In the genomic region with DNA sequence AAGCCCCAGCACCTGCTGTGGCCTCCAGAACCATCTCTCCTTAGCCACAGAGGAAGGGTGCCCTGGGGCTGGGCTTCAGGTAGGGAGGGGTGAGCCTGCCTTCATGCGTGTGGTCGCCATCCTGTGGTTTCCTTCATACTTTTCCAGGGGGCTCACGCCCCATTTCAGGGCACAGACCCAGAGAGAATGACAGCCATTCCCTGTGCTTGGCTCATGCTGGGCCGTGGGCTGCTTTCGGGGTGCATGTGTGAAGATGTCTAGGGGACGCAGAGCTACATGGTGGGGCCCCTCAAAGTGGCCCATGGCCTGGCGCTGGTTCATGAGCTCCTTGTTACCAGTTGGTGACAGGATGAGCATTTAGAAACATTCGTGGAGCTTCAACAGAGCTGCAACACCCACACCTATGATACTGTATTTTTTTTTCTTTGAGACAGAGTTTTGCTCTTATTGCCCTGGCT, we compare ENCODE assay signal across 22 cellular contexts.
DNase-seq lines count a peak whose midpoint lies in the region; ATAC-seq, FAIRE-seq and TF ChIP-seq lines count a peak whose summit lies in the region.
"Had no signal": no experiment of that assay in that cellular context is flagged by ENCODE, and none has a peak within 500 bp of the region (broad histone marks: within the 10 kb centered on the region; RNA-seq: fewer than 3 reads in every experiment).

No MANE protein-coding gene starts in this region.

- no peak overlapping the region for H3K9ac ChIP-seq in neuronal stem cell (ENCODE audit: low read depth, low read length, poor library complexity)
- H3K9ac ChIP-seq: BLaER1 had no signal

- no peak overlapping the region for H2BK120ac ChIP-seq in neuronal stem cell (ENCODE audit: low read depth, low read length)

- intact Hi-C loops in Right ventricle myocardium inferior (cut with DNase I): no loop called here
- intact Hi-C loops in pancreas (cut with DNase I): no loop called here

- no peak overlapping the region for H4K91ac ChIP-seq in neuronal stem cell (ENCODE audit: low read depth, low read length, poor library complexity)

- no peak overlapping the region for H3K23ac ChIP-seq in neuronal stem cell (ENCODE audit: low read depth, low read length, poor library complexity)

- H3K4me3 ChIP-seq in right atrium auricular region: no peak overlapping the region
- no peak overlapping the region for H3K4me3 ChIP-seq in neuronal stem cell (ENCODE audit: low read length in 2 of 2)
- no peak overlapping the region for H3K4me3 ChIP-seq in Peyer's patch
- H3K4me3 ChIP-seq in pancreas: no peak overlapping the region
- H3K4me3 ChIP-seq: BLaER1, HAP-1 had no signal

- peak overlapping the region; percentile 29 for H3K18ac ChIP-seq in neuronal stem cell (ENCODE audit: low read length)

- TF ChIP-seq CTCF in right atrium auricular region (IDR thresholded peaks at IDR 0.05) (no peak), Peyer's patch (IDR thresholded peaks at IDR 0.05) (no peak), pancreas (IDR thresholded peaks at IDR 0.05) (no peak)

- no peak for FAIRE-seq in pancreas (lab: Jason Lieb, UNC)
- FAIRE-seq: A204.1, G401.6, GM12892, H54 had no signal

- H2AK5ac ChIP-seq in neuronal stem cell (ENCODE audit: low read depth, low read length): no peak overlapping the region

- no peak overlapping the region for H2AFZ ChIP-seq in neuronal stem cell (ENCODE audit: low read length)

- no peak overlapping the region for H3K4ac ChIP-seq in neuronal stem cell (ENCODE audit: low read length)

- no peak overlapping the region for H2BK12ac ChIP-seq in neuronal stem cell (ENCODE audit: low read length)

- no peaks in the 10 kb centered on the region for H3K36me3 ChIP-seq in right atrium auricular region
- H3K36me3 ChIP-seq in neuronal stem cell (replicated peaks in 1 of 2; ENCODE audit: control insufficient read depth in 2 of 2, insufficient read depth in 2 of 2, low read length in 2 of 2): no peaks in the 10 kb centered on the region
- no peaks in the 10 kb centered on the region for H3K36me3 ChIP-seq in Peyer's patch
- H3K36me3 ChIP-seq in pancreas: no peaks in the 10 kb centered on the region
- H3K36me3 ChIP-seq: BLaER1, HAP-1 had no signal

- H4K8ac ChIP-seq in neuronal stem cell (ENCODE audit: low read depth, low read length): no peak overlapping the region

- ATAC-seq in Right ventricle myocardium inferior: no peak
- no peak for ATAC-seq in pancreas
- ATAC-seq in HG02938 (IDR thresholded peaks at IDR 0.05; ENCODE audit: unreplicated experiment): no peak
- ATAC-seq: CD8-positive, alpha-beta T cell had no signal

- H3K4me2 ChIP-seq in neuronal stem cell (ENCODE audit: insufficient read depth, low read length, poor library complexity, severe bottlenecking): no peak overlapping the region

- H2BK5ac ChIP-seq in neuronal stem cell (ENCODE audit: low read length): no peak overlapping the region

- H3K4me1 ChIP-seq in right atrium auricular region (peaks cover 0 to 15% of the 10 kb centered on the region in 2 donors), neuronal stem cell (ENCODE audit: control insufficient read depth in 2 of 2, insufficient read depth in 1 of 2, low read depth in 1 of 2, low read length in 2 of 2) (no peaks in the 10 kb centered on the region), Peyer's patch (no peaks in the 10 kb centered on the region), pancreas (no peaks in the 10 kb centered on the region)
- H3K4me1 ChIP-seq: HAP-1 had no signal

- no peak overlapping the region for H3K14ac ChIP-seq in neuronal stem cell (ENCODE audit: low read length)

- H3K27ac ChIP-seq in right atrium auricular region (no peak overlapping the region), neuronal stem cell (replicated peaks; ENCODE audit: low read length) (no peak overlapping the region), Peyer's patch (no peak overlapping the region), pancreas (no peak overlapping the region)
- H3K27ac ChIP-seq: 22Rv1, BLaER1, C4-2B had no signal

- no peaks in the 10 kb centered on the region for H3K79me1 ChIP-seq in neuronal stem cell (ENCODE audit: low read depth, low read length)

- H3K9me3 ChIP-seq in right atrium auricular region (no peaks in the 10 kb centered on the region), neuronal stem cell (replicated peaks in 1 of 2; ENCODE audit: control insufficient read depth in 2 of 2, insufficient read depth in 1 of 2, low read depth in 1 of 2, low read length in 2 of 2) (no peaks in the 10 kb centered on the region), Peyer's patch (no peaks in the 10 kb centered on the region), pancreas (no peaks in the 10 kb centered on the region)
- H3K9me3 ChIP-seq: BLaER1, HAP-1 had no signal

- WGBS in neuronal stem cell (ENCODE audit: extremely low coverage in 2 of 2, insufficient read length in 2 of 2, insufficient replicate concordance in 1 of 2), 2 donors: no CpG with 5 or more reads among the region's 8 CpGs
- WGBS in pancreas, 2 donors: 73 to 81% methylated on average over 8 of the region's 8 CpGs

- H3K27me3 ChIP-seq in right atrium auricular region (no peaks in the 10 kb centered on the region), neuronal stem cell (ENCODE audit: control insufficient read depth in 3 of 3, insufficient read depth in 3 of 3, low read depth in 1 of 3, low read length in 3 of 3) (no peaks in the 10 kb centered on the region), Peyer's patch (no peaks in the 10 kb centered on the region), pancreas (no peaks in the 10 kb centered on the region)
- H3K27me3 ChIP-seq: BLaER1 had no signal

- peak; percentile 26 for DNase-seq in right atrium auricular region (ENCODE audit: low spot score)
- no peak for DNase-seq in Right ventricle myocardium inferior (ENCODE audit: missing footprints)
- no peak for DNase-seq in neuronal stem cell (ENCODE audit: low spot score)
- DNase-seq in ureter (ENCODE audit: low spot score): peak; percentile 25
- no peak for DNase-seq in Peyer's patch
- no peak for DNase-seq in pancreas
- DNase-seq: Caco-2; CD4-positive, CD25-positive, alpha-beta regulatory T cell; CD8-positive, alpha-beta T cell; DMS153; DND-41; GOT3; HFFc6 had no signal

- no peak for TF ChIP-seq POLR2A in Peyer's patch (IDR thresholded peaks at IDR 0.05)

- H2BK15ac ChIP-seq in neuronal stem cell (ENCODE audit: low read length): no peak overlapping the region

Comparison
In these comparisons a context has a peak if more than half of its experiments do, and no peak if none do; other contexts are left out.
1. DNase-seq: peak in right atrium auricular region (single experiment) and ureter (single experiment); none in Right ventricle myocardium inferior (single experiment), neuronal stem cell (single experiment), Peyer's patch (0 of 3) and pancreas (0 of 6).